30 cellular contexts compared by ENCODE assay signal in genomic region chr11:33859306-33859705, GRCh38. TPM values are rescaled to one million over a fixed set of nuclear protein-coding genes. Genes with fewer than 3 reads are reported as not detected.
"Had no signal": no experiment of that assay in that cellular context is flagged by ENCODE, and none has a peak within 500 bp of the region (broad histone marks: within the 10 kb centered on the region; RNA-seq: fewer than 3 reads in every experiment).

No MANE protein-coding gene starts in this region.

- H3K9me3 ChIP-seq: ascending aorta, breast epithelium, colonic mucosa, esophagus muscularis mucosa, gastroesophageal sphincter had no signal

- H3K4me3 Mint-ChIP-seq: activated CD4-positive, alpha-beta memory T cell treated with anti-CD3 and anti-CD28 coated beads, Interleukin-2, amount 10 ng/mL, durations not matched to agents 7 days and 5 days; activated CD4-positive, alpha-beta T cell treated with anti-CD3 and anti-CD28 coated beads for 36 hours; activated CD4-positive, alpha-beta T cell treated with anti-CD3 and anti-CD28 coated beads, Interleukin-2, amount 10 ng/mL, durations not matched to agents 7 days and 5 days; activated naive CD4-positive, alpha-beta T cell treated with anti-CD3 and anti-CD28 coated beads, Interleukin-2, amount 10 ng/mL, durations not matched to agents 7 days and 5 days; activated naive CD8-positive, alpha-beta T cell treated with anti-CD3 and anti-CD28 coated beads, Interleukin-2, amount 10 ng/mL, durations not matched to agents 7 days and 5 days; activated T-cell treated with anti-CD3 and anti-CD28 coated beads, Interleukin-2, amount 50 U/mL, for 24 hours; activated T-cell treated with anti-CD3 and anti-CD28 coated beads, Interleukin-2, amount 50 U/mL, for 72 hours; brain; effector memory CD8-positive, alpha-beta T cell had no signal

- H3K4me3 ChIP-seq: ascending aorta, breast epithelium, cardiac muscle cell, colonic mucosa, esophagus muscularis mucosa, gastroesophageal sphincter had no signal

- H3K36me3 Mint-ChIP-seq: activated naive CD4-positive, alpha-beta T cell treated with anti-CD3 and anti-CD28 coated beads, Interleukin-2, amount 10 ng/mL, durations not matched to agents 7 days and 5 days; activated naive CD4-positive, alpha-beta T cell treated with anti-CD3 and anti-CD28 coated beads, Interleukin-2, amount 50 U/mL, for 72 hours; activated naive CD8-positive, alpha-beta T cell treated with anti-CD3 and anti-CD28 coated beads, Interleukin-2, amount 10 ng/mL, durations not matched to agents 7 days and 5 days; brain had no signal

- ATAC-seq: activated CD4-positive, alpha-beta T cell treated with anti-CD3 and anti-CD28 coated beads for 36 hours; activated naive CD4-positive, alpha-beta T cell treated with anti-CD3 and anti-CD28 coated beads, Interleukin-2, amount 50 U/mL, for 72 hours; activated T-cell treated with anti-CD3 and anti-CD28 coated beads, Interleukin-2, amount 50 U/mL, for 72 hours; effector memory CD8-positive, alpha-beta T cell; gastroesophageal sphincter had no signal

- H3K36me3 ChIP-seq: breast epithelium, cardiac muscle cell, colonic mucosa had no signal

- H3K4me1 Mint-ChIP-seq: activated CD4-positive, alpha-beta memory T cell treated with anti-CD3 and anti-CD28 coated beads, Interleukin-2, amount 10 ng/mL, durations not matched to agents 7 days and 5 days; activated CD4-positive, alpha-beta T cell treated with anti-CD3 and anti-CD28 coated beads for 36 hours; activated CD4-positive, alpha-beta T cell treated with anti-CD3 and anti-CD28 coated beads, Interleukin-2, amount 10 ng/mL, durations not matched to agents 7 days and 5 days; activated naive CD4-positive, alpha-beta T cell treated with anti-CD3 and anti-CD28 coated beads, Interleukin-2, amount 10 ng/mL, durations not matched to agents 7 days and 5 days; activated naive CD8-positive, alpha-beta T cell treated with anti-CD3 and anti-CD28 coated beads, Interleukin-2, amount 10 ng/mL, durations not matched to agents 7 days and 5 days had no signal

- H3K27ac Mint-ChIP-seq: activated CD4-positive, alpha-beta memory T cell treated with anti-CD3 and anti-CD28 coated beads, Interleukin-2, amount 10 ng/mL, durations not matched to agents 7 days and 5 days; activated CD4-positive, alpha-beta T cell treated with anti-CD3 and anti-CD28 coated beads for 36 hours; activated CD4-positive, alpha-beta T cell treated with anti-CD3 and anti-CD28 coated beads, Interleukin-2, amount 10 ng/mL, durations not matched to agents 7 days and 5 days; activated naive CD4-positive, alpha-beta T cell treated with anti-CD3 and anti-CD28 coated beads, Interleukin-2, amount 10 ng/mL, durations not matched to agents 7 days and 5 days; activated naive CD4-positive, alpha-beta T cell treated with anti-CD3 and anti-CD28 coated beads, Interleukin-2, amount 50 U/mL, for 72 hours; activated naive CD8-positive, alpha-beta T cell treated with anti-CD3 and anti-CD28 coated beads, Interleukin-2, amount 10 ng/mL, durations not matched to agents 7 days and 5 days; activated T-cell treated with anti-CD3 and anti-CD28 coated beads, Interleukin-2, amount 50 U/mL, for 24 hours; activated T-cell treated with anti-CD3 and anti-CD28 coated beads, Interleukin-2, amount 50 U/mL, for 72 hours; effector memory CD8-positive, alpha-beta T cell had no signal

- H3K4me1 ChIP-seq: ascending aorta, breast epithelium, colonic mucosa had no signal

- H3K27me3 ChIP-seq: ascending aorta, breast epithelium, colonic mucosa had no signal

- H3K27ac ChIP-seq: ascending aorta, breast epithelium, cardiac muscle cell, colonic mucosa, esophagus muscularis mucosa, gastroesophageal sphincter had no signal

- DNase-seq: activated CD4-positive, alpha-beta memory T cell treated with anti-CD3 and anti-CD28 coated beads, Interleukin-2, amount 10 ng/mL, durations not matched to agents 7 days and 5 days; activated CD4-positive, alpha-beta T cell treated with anti-CD3 and anti-CD28 coated beads for 36 hours; activated CD4-positive, alpha-beta T cell treated with anti-CD3 and anti-CD28 coated beads, Interleukin-2, amount 10 ng/mL, durations not matched to agents 7 days and 5 days; activated CD4-positive, alpha-beta T cell treated with anti-CD3 and anti-CD28 coated beads, Interleukin-2, amount 50 U/mL, for 4 hours; activated CD4-positive, CD25-positive, alpha-beta regulatory T cell; activated CD4-positive, CD25-positive, alpha-beta regulatory T cell treated with anti-CD3 and anti-CD28 coated beads, Interleukin-2, amount 50 U/mL, for 72 hours; activated CD8-positive, alpha-beta memory T cell treated with anti-CD3 and anti-CD28 coated beads, Interleukin-2, amount 50 U/mL, for 48 hours; activated gamma-delta T cell; activated naive CD4-positive, alpha-beta T cell; activated naive CD4-positive, alpha-beta T cell treated with anti-CD3 and anti-CD28 coated beads, Interleukin-2, amount 10 ng/mL, durations not matched to agents 7 days and 5 days; activated naive CD8-positive, alpha-beta T cell treated with anti-CD3 and anti-CD28 coated beads, Interleukin-2, amount 10 ng/mL, durations not matched to agents 7 days and 5 days; activated T-cell treated with anti-CD3 and anti-CD28 coated beads for 4 hours; activated T-cell treated with anti-CD3 and anti-CD28 coated beads, Interleukin-2, amount 50 U/mL, for 24 hours; activated T-cell treated with anti-CD3 and anti-CD28 coated beads, Interleukin-2, amount 50 U/mL, for 72 hours; central memory CD4-positive, alpha-beta T cell; cerebellar nuclear complex; colonic mucosa; dermis blood vessel endothelial cell; effector CD4-positive, alpha-beta T cell; effector memory CD8-positive, alpha-beta T cell; erythroblast; foreskin melanocyte; T-helper 2 cell had no signal

- H3K9me3 Mint-ChIP-seq: activated CD4-positive, alpha-beta memory T cell treated with anti-CD3 and anti-CD28 coated beads, Interleukin-2, amount 10 ng/mL, durations not matched to agents 7 days and 5 days; activated CD4-positive, alpha-beta T cell treated with anti-CD3 and anti-CD28 coated beads, Interleukin-2, amount 10 ng/mL, durations not matched to agents 7 days and 5 days; activated naive CD4-positive, alpha-beta T cell treated with anti-CD3 and anti-CD28 coated beads, Interleukin-2, amount 10 ng/mL, durations not matched to agents 7 days and 5 days; activated naive CD4-positive, alpha-beta T cell treated with anti-CD3 and anti-CD28 coated beads, Interleukin-2, amount 50 U/mL, for 72 hours; activated naive CD8-positive, alpha-beta T cell treated with anti-CD3 and anti-CD28 coated beads, Interleukin-2, amount 10 ng/mL, durations not matched to agents 7 days and 5 days; activated T-cell treated with anti-CD3 and anti-CD28 coated beads, Interleukin-2, amount 50 U/mL, for 24 hours; activated T-cell treated with anti-CD3 and anti-CD28 coated beads, Interleukin-2, amount 50 U/mL, for 72 hours; brain; effector memory CD8-positive, alpha-beta T cell had no signal

RNA-seq across cellular contexts. Expression of gene LMO2, which starts 32.6 kb away (rescaled TPM):
- total RNA-seq: activated CD4-positive, alpha-beta memory T cell treated with anti-CD3 and anti-CD28 coated beads, Interleukin-2, amount 10 ng/mL, durations not matched to agents 7 days and 5 days; activated CD4-positive, alpha-beta T cell treated with anti-CD3 and anti-CD28 coated beads for 36 hours; activated CD4-positive, alpha-beta T cell treated with anti-CD3 and anti-CD28 coated beads, Interleukin-2, amount 10 ng/mL, durations not matched to agents 7 days and 5 days; activated naive CD4-positive, alpha-beta T cell treated with anti-CD3 and anti-CD28 coated beads, Interleukin-2, amount 50 U/mL, for 72 hours; activated T-cell treated with anti-CD3 and anti-CD28 coated beads, Interleukin-2, amount 50 U/mL, for 72 hours had no signal
